ENCODE assay signal across 8 cellular contexts in the genomic region with DNA sequence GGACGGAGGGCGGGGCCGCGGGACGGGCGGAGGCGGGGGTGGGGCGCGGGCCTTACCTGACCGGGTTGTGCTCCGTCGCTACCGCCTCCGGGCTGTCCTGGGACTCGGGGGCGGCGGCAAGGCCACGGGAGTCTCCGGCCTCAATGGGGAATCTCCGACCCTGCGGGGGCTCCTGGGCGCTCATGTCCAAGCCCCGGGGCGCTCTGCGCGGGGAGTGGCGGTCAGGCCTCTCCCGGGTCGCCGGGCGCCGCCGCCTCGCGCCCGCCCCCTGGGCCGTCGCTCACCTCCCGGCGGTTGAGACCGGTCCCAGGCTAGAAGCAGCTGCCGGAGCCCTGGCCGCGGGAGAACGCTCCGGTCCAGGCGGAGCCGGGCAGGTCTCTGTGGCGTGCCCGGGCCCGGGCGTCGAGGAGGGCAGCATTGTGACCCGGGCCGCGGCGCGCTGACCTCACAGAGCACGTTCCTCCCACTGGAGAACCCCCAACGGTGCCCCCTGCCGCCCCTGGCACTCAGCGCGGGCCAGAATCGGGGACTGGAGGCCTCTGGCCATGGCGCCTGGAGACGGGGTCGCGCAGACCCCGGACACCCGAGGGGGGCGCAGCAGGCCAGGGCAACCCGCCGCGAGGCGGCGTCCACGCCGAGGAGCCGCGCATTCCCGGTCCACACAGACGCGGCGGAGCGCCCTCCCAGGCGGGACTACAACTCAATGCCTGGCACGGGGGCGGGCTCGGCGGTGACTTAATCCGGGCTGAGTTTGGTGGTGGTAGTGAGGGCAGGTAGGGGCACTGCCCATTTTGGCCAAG. TPM values are rescaled to one million over a fixed set of nuclear protein-coding genes. Genes with fewer than 3 reads are reported as not detected.
A peak's percentile ranks its signal among the peaks of the same experiment; 100 is the strongest.
DNase-seq lines count a peak whose midpoint lies in the region; ATAC-seq and TF ChIP-seq lines count a peak whose summit lies in the region.

No MANE protein-coding gene starts in this region.

- H3K36me3 Mint-ChIP-seq in activated naive CD8-positive, alpha-beta T cell treated with anti-CD3 and anti-CD28 coated beads, Interleukin-2, amount 10 ng/mL, durations not matched to agents 7 days and 5 days = peaks cover 3% of the 10 kb centered on the region
- peaks cover 15% of the 10 kb centered on the region for H3K36me3 Mint-ChIP-seq in osteocyte (ENCODE audit: unreplicated experiment)

- peak overlapping the region; percentile 6 for H3K4me3 Mint-ChIP-seq in activated naive CD8-positive, alpha-beta T cell treated with anti-CD3 and anti-CD28 coated beads, Interleukin-2, amount 10 ng/mL, durations not matched to agents 7 days and 5 days
- H3K4me3 Mint-ChIP-seq in osteocyte (ENCODE audit: unreplicated experiment) = no peak overlapping the region

- H3K4me1 Mint-ChIP-seq in activated naive CD8-positive, alpha-beta T cell treated with anti-CD3 and anti-CD28 coated beads, Interleukin-2, amount 10 ng/mL, durations not matched to agents 7 days and 5 days = peaks cover 20% of the 10 kb centered on the region
- H3K4me1 Mint-ChIP-seq in osteocyte (ENCODE audit: unreplicated experiment) = peaks cover 9% of the 10 kb centered on the region

- peak in 4 of 6 experiments; percentile 17 to 36 (median 26) for DNase-seq in stimulated activated naive CD4-positive, alpha-beta T cell (lab: John Stamatoyannopoulos, UW)
- DNase-seq in stimulated activated naive CD4-positive, alpha-beta T cell treated with Interleukin-2 at 50 U/mL for 16 hours (lab: John Stamatoyannopoulos, UW) = no peak
- peak; percentile 60 for DNase-seq in activated naive CD8-positive, alpha-beta T cell treated with anti-CD3 and anti-CD28 coated beads, Interleukin-2, amount 10 ng/mL, durations not matched to agents 7 days and 5 days
- DNase-seq in heart right ventricle (peak; percentile 57 to 67), osteocyte (ENCODE audit: extremely low spot score, unreplicated experiment) (no peak), HPDE6-E6E7 (ENCODE audit: extremely low spot score) (no peak), SKM-1 (lab: John Stamatoyannopoulos, UW; ENCODE audit: unreplicated experiment) (no peak)

- H3K9me3 Mint-ChIP-seq in activated naive CD8-positive, alpha-beta T cell treated with anti-CD3 and anti-CD28 coated beads, Interleukin-2, amount 10 ng/mL, durations not matched to agents 7 days and 5 days = no peaks in the 10 kb centered on the region
- H3K9me3 Mint-ChIP-seq in osteocyte (ENCODE audit: unreplicated experiment) = no peaks in the 10 kb centered on the region

- WGBS in heart right ventricle, 2 donors = 3% methylated on average over 90 to 91 of the region's 91 CpGs

- peaks cover 3% of the 10 kb centered on the region for H3K27me3 Mint-ChIP-seq in activated naive CD8-positive, alpha-beta T cell treated with anti-CD3 and anti-CD28 coated beads, Interleukin-2, amount 10 ng/mL, durations not matched to agents 7 days and 5 days
- H3K27me3 Mint-ChIP-seq in osteocyte (ENCODE audit: unreplicated experiment) = no peaks in the 10 kb centered on the region

- H3K9me3 ChIP-seq in heart right ventricle = no peaks in the 10 kb centered on the region

- peaks cover 0 to 18% (median 0%) of the 10 kb centered on the region in 7 donors for H3K27me3 ChIP-seq in heart right ventricle

- peaks cover 0 to 44% (median 15%) of the 10 kb centered on the region in 9 donors for H3K36me3 ChIP-seq in heart right ventricle

- TF ChIP-seq CTCF in heart right ventricle (IDR thresholded peaks at IDR 0.05) (peak in 8 of 9 donors; percentile 12 to 71 (median 50)), osteocyte (IDR thresholded peaks at IDR 0.05) (peak; percentile 25)

- ATAC-seq in activated naive CD8-positive, alpha-beta T cell treated with anti-CD3 and anti-CD28 coated beads, Interleukin-2, amount 10 ng/mL, durations not matched to agents 7 days and 5 days (ENCODE audit: low read depth) = peak; percentile 25
- ATAC-seq in heart right ventricle (peak; percentile 74 to 84 (median 78)), GM18868 (IDR thresholded peaks at IDR 0.05; ENCODE audit: unreplicated experiment) (no peak)

- POLR2A ChIA-PET in activated naive CD8-positive, alpha-beta T cell treated with anti-CD3 and anti-CD28 coated beads, Interleukin-2, amount 10 ng/mL, durations not matched to agents 7 days and 5 days (lab: Charles Lee) = interaction anchor here (1.0 kb wide), 1 partner anchor 26 kb away, joined by 6 read pairs; a partner anchor contains a TSS

- peak overlapping the region in 7 of 10 donors; percentile 12 to 67 (median 56) for H3K27ac ChIP-seq in heart right ventricle

- peak overlapping the region; percentile 4 to 54 (median 48) for H3K4me3 ChIP-seq in heart right ventricle

- intact Hi-C loops in heart right ventricle (cut with DNase I) = no loop called here

- H3K27ac Mint-ChIP-seq in activated naive CD8-positive, alpha-beta T cell treated with anti-CD3 and anti-CD28 coated beads, Interleukin-2, amount 10 ng/mL, durations not matched to agents 7 days and 5 days = no peak overlapping the region
- H3K27ac Mint-ChIP-seq in osteocyte (ENCODE audit: unreplicated experiment) = no peak overlapping the region

- H3K4me1 ChIP-seq in heart right ventricle = peaks cover 7 to 23% (median 16%) of the 10 kb centered on the region in 9 donors

RNA-seq across cellular contexts. Expression of a gene that starts 0.4 kb away (rescaled TPM):
- total RNA-seq in activated naive CD8-positive, alpha-beta T cell treated with anti-CD3 and anti-CD28 coated beads, Interleukin-2, amount 10 ng/mL, durations not matched to agents 7 days and 5 days = 10 to 100 TPM; 17.4 to 17.6 TPM
- total RNA-seq in heart right ventricle (1 to 10 TPM in 9 of 10 donors, under 1 TPM in 1; 0.93 to 5.2 (median 2.2) TPM), osteocyte (8.5 and 8.8 TPM in 2 replicates)
- 10 to 100 TPM in 1 of 2 donors, 1 to 10 TPM in 1; 2.8 to 13.4 TPM for polyA plus RNA-seq in heart right ventricle

RNA-seq across cellular contexts. Expression of a gene that starts 0.5 kb away (rescaled TPM):
- total RNA-seq in activated naive CD8-positive, alpha-beta T cell treated with anti-CD3 and anti-CD28 coated beads, Interleukin-2, amount 10 ng/mL, durations not matched to agents 7 days and 5 days = 1 to 10 TPM in 1 of 2 experiments, under 1 TPM in 1; 0.51 to 1.6 TPM
- total RNA-seq in heart right ventricle (1 to 10 TPM in 7 of 10 donors, under 1 TPM in 3; 0.47 to 5.8 (median 1.7) TPM), osteocyte (3.5 and 4.4 TPM in 2 replicates)
- polyA plus RNA-seq in heart right ventricle = 1 to 10 TPM in 1 of 2 donors, under 1 TPM in 1; 0.10 to 4.4 TPM

RNA-seq across cellular contexts. Expression of a gene that starts 25.8 kb away (rescaled TPM):
- 10 to 100 TPM; 21.7 to 22.0 TPM for total RNA-seq in activated naive CD8-positive, alpha-beta T cell treated with anti-CD3 and anti-CD28 coated beads, Interleukin-2, amount 10 ng/mL, durations not matched to agents 7 days and 5 days
- total RNA-seq in heart right ventricle (10 to 100 TPM in 8 of 10 donors, 1 to 10 TPM in 2; 6.3 to 27.4 (median 13.2) TPM), osteocyte (169 TPM in 2 replicates)
- 10 to 100 TPM; 21.1 to 61.1 TPM for polyA plus RNA-seq in heart right ventricle

RNA-seq across cellular contexts. Expression of a gene that starts 32.4 kb away (rescaled TPM):
- 10 to 100 TPM; 58.0 to 63.2 TPM for total RNA-seq in activated naive CD8-positive, alpha-beta T cell treated with anti-CD3 and anti-CD28 coated beads, Interleukin-2, amount 10 ng/mL, durations not matched to agents 7 days and 5 days
- total RNA-seq in heart right ventricle (10 to 100 TPM; 37.2 to 49.4 (median 45.9) TPM), osteocyte (71.2 and 77.4 TPM in 2 replicates)
- 10 to 100 TPM; 21.4 to 24.1 TPM for polyA plus RNA-seq in heart right ventricle

Comparison
In these comparisons a context has a peak if more than half of its experiments do, and no peak if none do; other contexts are left out.
1. DNase-seq: peak in stimulated activated naive CD4-positive, alpha-beta T cell (4 of 6), activated naive CD8-positive, alpha-beta T cell treated with anti-CD3 and anti-CD28 coated beads, Interleukin-2, amount 10 ng/mL, durations not matched to agents 7 days and 5 days (single experiment) and heart right ventricle (2 of 2); none in stimulated activated naive CD4-positive, alpha-beta T cell treated with Interleukin-2 at 50 U/mL for 16 hours (single experiment), osteocyte (single experiment), HPDE6-E6E7 (single experiment) and SKM-1 (single experiment).